8 cellular contexts compared by ENCODE assay signal in genomic region chr20:1437222-1437904, GRCh38. TPM values are rescaled to one million over a fixed set of nuclear protein-coding genes. Genes with fewer than 3 reads are reported as not detected.
A peak's percentile ranks its signal among the peaks of the same experiment; 100 is the strongest.
DNase-seq lines count a peak whose midpoint lies in the region; ATAC-seq and TF ChIP-seq lines count a peak whose summit lies in the region.

No MANE protein-coding gene starts in this region.

- H3K9me3 Mint-ChIP-seq in activated T-helper 2 cell treated with anti-CD3 and anti-CD28 coated beads, Interferon-gamma antibody, Interleukin-2, Interleukin-4, amounts not matched to agents 10 μg/mL and 5 μg/mL and 100 μg/mL, durations not matched to agents 14 hours and 24 hours and 36 hours: peaks cover 4% of the 10 kb centered on the region

- no peaks in the 10 kb centered on the region for H3K4me1 ChIP-seq in suprapubic skin

- no peak overlapping the region for H3K4me3 Mint-ChIP-seq in activated T-helper 2 cell treated with anti-CD3 and anti-CD28 coated beads, Interferon-gamma antibody, Interleukin-2, Interleukin-4, amounts not matched to agents 10 μg/mL and 5 μg/mL and 100 μg/mL, durations not matched to agents 14 hours and 24 hours and 36 hours (ENCODE audit: low read depth)

- intact Hi-C loops in activated T-helper 2 cell treated with anti-CD3 and anti-CD28 coated beads, Interferon-gamma antibody, Interleukin-2, Interleukin-4, amounts not matched to agents 10 μg/mL and 5 μg/mL and 100 μg/mL, durations not matched to agents 14 hours and 24 hours and 36 hours (cut with micrococcal nuclease): loop anchor here (1.0 to 5.0 kb wide), 2 partner anchors 124 to 210 kb away; partner anchors contain the start of gene RAD21L1

- H3K36me3 Mint-ChIP-seq in activated T-helper 2 cell treated with anti-CD3 and anti-CD28 coated beads, Interferon-gamma antibody, Interleukin-2, Interleukin-4, amounts not matched to agents 10 μg/mL and 5 μg/mL and 100 μg/mL, durations not matched to agents 14 hours and 24 hours and 36 hours (ENCODE audit: low read depth): peaks cover 19% of the 10 kb centered on the region

- H3K27me3 ChIP-seq in suprapubic skin: no peaks in the 10 kb centered on the region

- no peaks in the 10 kb centered on the region for H3K9me3 ChIP-seq in suprapubic skin

- H3K36me3 ChIP-seq in suprapubic skin: peaks cover 28% of the 10 kb centered on the region

- H3K4me1 Mint-ChIP-seq in activated T-helper 2 cell treated with anti-CD3 and anti-CD28 coated beads, Interferon-gamma antibody, Interleukin-2, Interleukin-4, amounts not matched to agents 10 μg/mL and 5 μg/mL and 100 μg/mL, durations not matched to agents 14 hours and 24 hours and 36 hours (ENCODE audit: low read depth): peaks cover 41% of the 10 kb centered on the region

- WGBS in suprapubic skin: 33% methylated on average over 7 of the region's 7 CpGs

- H3K27ac ChIP-seq in suprapubic skin: no peak overlapping the region

- H3K27ac Mint-ChIP-seq in activated T-helper 2 cell treated with anti-CD3 and anti-CD28 coated beads, Interferon-gamma antibody, Interleukin-2, Interleukin-4, amounts not matched to agents 10 μg/mL and 5 μg/mL and 100 μg/mL, durations not matched to agents 14 hours and 24 hours and 36 hours: no peak overlapping the region

- TF ChIP-seq POLR2A in suprapubic skin (IDR thresholded peaks at IDR 0.05): no peak

- DNase-seq in GDM1 (lab: John Stamatoyannopoulos, UW) (peak; percentile 62), LNCaP clone FGC (ENCODE audit: low read depth) (peak; percentile 67), SHP77 treated with DMSO at 0.1 percent for 48 hours (lab: John Stamatoyannopoulos, UW) (peak; percentile 56), fibroblast of villous mesenchyme (ENCODE audit: low read depth) (peak; percentile 89), occipital lobe (lab: John Stamatoyannopoulos, UW) (peak; percentile 44), suprapubic skin (ENCODE audit: low spot score in 2 of 2) (peak in 1 of 2 donors; percentile 84)
- DNase-seq in activated T-helper 2 cell treated with anti-CD3 and anti-CD28 coated beads, Interferon-gamma antibody, Interleukin-2, Interleukin-4, amounts not matched to agents 10 μg/mL and 5 μg/mL and 100 μg/mL, durations not matched to agents 14 hours and 24 hours and 36 hours (ENCODE audit: low spot score): peak; percentile 69

- H3K4me3 ChIP-seq in LNCaP clone FGC (ENCODE audit: low read depth, low read length): no peak overlapping the region
- no peak overlapping the region for H3K4me3 ChIP-seq in fibroblast of villous mesenchyme (ENCODE audit: low read depth, low read length)
- no peak overlapping the region for H3K4me3 ChIP-seq in suprapubic skin

- no peak for ATAC-seq in HG03196 (IDR thresholded peaks at IDR 0.05; ENCODE audit: unreplicated experiment)

- TF ChIP-seq EP300 in suprapubic skin (IDR thresholded peaks at IDR 0.05): no peak

- TF ChIP-seq CTCF in LNCaP clone FGC (IDR thresholded peaks at IDR 0.05; ENCODE audit: control insufficient read depth, extremely low read depth, insufficient read depth) (peak; percentile 96), fibroblast of villous mesenchyme (IDR thresholded peaks at IDR 0.05; ENCODE audit: insufficient read depth, low read depth, low read length) (peak; percentile 90), suprapubic skin (IDR thresholded peaks at IDR 0.05) (peak; percentile 72 to 81)

- H3K27me3 Mint-ChIP-seq in activated T-helper 2 cell treated with anti-CD3 and anti-CD28 coated beads, Interferon-gamma antibody, Interleukin-2, Interleukin-4, amounts not matched to agents 10 μg/mL and 5 μg/mL and 100 μg/mL, durations not matched to agents 14 hours and 24 hours and 36 hours (ENCODE audit: low read depth): peaks cover 4% of the 10 kb centered on the region

RNA-seq across cellular contexts. Expression of gene NSFL1C, which starts 29.3 kb away (rescaled TPM):
- total RNA-seq in activated T-helper 2 cell treated with anti-CD3 and anti-CD28 coated beads, Interferon-gamma antibody, Interleukin-2, Interleukin-4, amounts not matched to agents 10 μg/mL and 5 μg/mL and 100 μg/mL, durations not matched to agents 14 hours and 24 hours and 36 hours: 108 TPM in 2 replicates
- total RNA-seq in fibroblast of villous mesenchyme: 22.0 and 24.5 TPM in 2 replicates
- total RNA-seq in occipital lobe: 28.9 TPM
- total RNA-seq in suprapubic skin: 10 to 100 TPM; 55.0 to 75.3 (median 64.3) TPM

RNA-seq across cellular contexts. Expression of gene FKBP1A, which starts 44.5 kb away (rescaled TPM):
- total RNA-seq in activated T-helper 2 cell treated with anti-CD3 and anti-CD28 coated beads, Interferon-gamma antibody, Interleukin-2, Interleukin-4, amounts not matched to agents 10 μg/mL and 5 μg/mL and 100 μg/mL, durations not matched to agents 14 hours and 24 hours and 36 hours: 320 and 330 TPM in 2 replicates
- total RNA-seq in fibroblast of villous mesenchyme (120 and 172 TPM in 2 replicates), occipital lobe (79.4 TPM), suprapubic skin (100 to 1,000 TPM in 3 of 4 donors, 10 to 100 TPM in 1; 100.0 to 151 (median 115) TPM)

RNA-seq across cellular contexts. Expression of gene SIRPB2, which starts 53.9 kb away (rescaled TPM):
- total RNA-seq in activated T-helper 2 cell treated with anti-CD3 and anti-CD28 coated beads, Interferon-gamma antibody, Interleukin-2, Interleukin-4, amounts not matched to agents 10 μg/mL and 5 μg/mL and 100 μg/mL, durations not matched to agents 14 hours and 24 hours and 36 hours: not detected in 2 replicates
- not detected in 2 replicates for total RNA-seq in fibroblast of villous mesenchyme
- total RNA-seq in occipital lobe: 0.62 TPM
- total RNA-seq in suprapubic skin: 1 to 10 TPM in 3 of 4 donors, under 1 TPM in 1; 0.87 to 3.9 (median 1.3) TPM
